1 cellular context compared by ENCODE assay signal in genomic region chr10:11407939-11408338, GRCh38.
TF ChIP-seq lines count a peak whose summit lies in the region.

No MANE protein-coding gene starts in this region.

TF ChIP-seq in neural cell, 6 proteins besides CTCF, POLR2A, EP300 and RAD21 (continued from another document):
- no peak for TF ChIP-seq EZH2 (IDR thresholded peaks at IDR 0.05; ENCODE audit: borderline replicate concordance, insufficient read depth, low read length, poor library complexity, severe bottlenecking)
